ENCODE assay signal across 8 cellular contexts in the genomic region with DNA sequence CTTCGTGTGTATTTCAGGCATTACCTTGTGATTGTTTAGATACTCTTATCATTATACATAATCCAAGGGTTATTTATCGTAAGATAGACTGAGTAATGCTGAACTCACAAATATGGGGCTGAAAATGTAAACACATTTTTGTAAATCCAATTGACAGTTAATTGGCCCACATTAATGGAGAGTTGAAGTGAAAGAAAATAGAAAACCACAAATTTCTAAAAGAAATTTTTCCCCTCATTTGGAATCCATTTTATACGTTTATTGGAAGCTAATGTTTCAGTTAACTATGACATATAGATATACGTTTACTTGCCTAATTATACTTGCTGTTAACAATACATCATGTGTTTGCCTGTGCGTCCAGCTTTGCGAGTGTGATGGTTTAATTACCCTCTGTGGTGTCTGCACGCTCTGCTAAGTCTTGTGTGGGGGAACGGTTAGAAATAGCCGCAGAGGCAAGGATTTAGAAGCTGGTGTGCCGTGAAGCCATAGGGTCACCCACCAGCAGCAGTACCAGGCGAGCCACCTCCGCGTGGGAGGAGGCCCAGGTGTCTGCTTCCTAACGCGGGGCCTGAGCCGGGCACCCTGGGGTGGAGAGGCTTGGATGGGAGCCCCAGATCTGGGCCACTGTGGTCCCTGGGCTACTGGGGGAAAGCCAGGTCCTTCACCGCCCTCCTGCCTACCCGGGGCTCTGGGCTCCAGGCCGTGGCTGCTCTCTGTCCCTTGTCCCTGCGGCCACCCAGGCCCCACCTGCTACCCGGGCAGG. TPM values are rescaled to one million over a fixed set of nuclear protein-coding genes. Genes with fewer than 3 reads are reported as not detected.
A peak's percentile ranks its signal among the peaks of the same experiment; 100 is the strongest.
DNase-seq lines count a peak whose midpoint lies in the region; ATAC-seq, FAIRE-seq and TF ChIP-seq lines count a peak whose summit lies in the region.

No MANE protein-coding gene starts in this region.

- TF ChIP-seq EP300 in transverse colon (IDR thresholded peaks at IDR 0.05; ENCODE audit: low read depth): no peak

- peak overlapping the region; percentile 88 for H3K9ac ChIP-seq in adipocyte (ENCODE audit: low read length)

- no peaks in the 10 kb centered on the region for H3K27me3 ChIP-seq in adipocyte (replicated peaks; ENCODE audit: control insufficient read depth, insufficient read depth, low read length)
- no peaks in the 10 kb centered on the region for H3K27me3 ChIP-seq in right lobe of liver
- H3K27me3 ChIP-seq in transverse colon: no peaks in the 10 kb centered on the region

- DNase-seq in activated naive CD4-positive, alpha-beta T cell treated with anti-CD3 and anti-CD28 coated beads for 36 hours: no peak
- DNase-seq in activated naive CD4-positive, alpha-beta T cell (lab: John Stamatoyannopoulos, UW): no peak
- DNase-seq in adipocyte (ENCODE audit: low read depth): no peak
- no peak for DNase-seq in right lobe of liver
- DNase-seq in transverse colon: no peak
- DNase-seq in urothelium cell line (ENCODE audit: low spot score): no peak

- H3K4me1 ChIP-seq in adipocyte (ENCODE audit: control insufficient read depth, insufficient read depth, low read length) (peaks cover 43% of the 10 kb centered on the region), right lobe of liver (peaks cover 0 to 46% (median 23%) of the 10 kb centered on the region in 4 donors), transverse colon (peaks cover 12 to 37% (median 18%) of the 10 kb centered on the region in 4 donors)

- H3K9me3 ChIP-seq in adipocyte (ENCODE audit: control insufficient read depth, low read length) (no peaks in the 10 kb centered on the region), right lobe of liver (no peaks in the 10 kb centered on the region), transverse colon (no peaks in the 10 kb centered on the region)

- TF ChIP-seq POLR2A in right lobe of liver (IDR thresholded peaks at IDR 0.05): no peak
- no peak for TF ChIP-seq POLR2A in transverse colon (IDR thresholded peaks at IDR 0.05)

- no peaks in the 10 kb centered on the region for H3K36me3 ChIP-seq in adipocyte (ENCODE audit: control insufficient read depth, insufficient read depth, low read length, severe bottlenecking)
- no peaks in the 10 kb centered on the region for H3K36me3 ChIP-seq in right lobe of liver
- no peaks in the 10 kb centered on the region for H3K36me3 ChIP-seq in transverse colon

- intact Hi-C loops in activated naive CD4-positive, alpha-beta T cell treated with anti-CD3 and anti-CD28 coated beads for 36 hours (cut with micrococcal nuclease): loop anchor here (5.0 to 10.0 kb wide), 2 partner anchors 229 to 754 kb away; a partner anchor contains a TSS
- intact Hi-C loops in right lobe of liver (cut with DNase I) (no loop called here), transverse colon (cut with DNase I; ENCODE audit: low total_unique reads) (no loop called here)

- FAIRE-seq in urothelium cell line (lab: Jason Lieb, UNC): no peak

- H3K27ac Mint-ChIP-seq in activated naive CD4-positive, alpha-beta T cell treated with anti-CD3 and anti-CD28 coated beads for 36 hours: peak overlapping the region; percentile 93

- peaks cover 2% of the 10 kb centered on the region for H3K36me3 Mint-ChIP-seq in activated naive CD4-positive, alpha-beta T cell treated with anti-CD3 and anti-CD28 coated beads for 36 hours (ENCODE audit: low read depth)

- H3K4me3 ChIP-seq in adipocyte (ENCODE audit: low read length): peak overlapping the region; percentile 82
- no peak overlapping the region for H3K4me3 ChIP-seq in right lobe of liver
- H3K4me3 ChIP-seq in transverse colon: peak overlapping the region in 3 of 4 donors; percentile 20 to 41 (median 26)

- H3K9me3 Mint-ChIP-seq in activated naive CD4-positive, alpha-beta T cell treated with anti-CD3 and anti-CD28 coated beads for 36 hours: no peaks in the 10 kb centered on the region

- in situ Hi-C loops in transverse colon (cut with MboI; ENCODE audit: low pct_ligation_motif_present in 1 of 4, low pct_unique_long_range_greater_than_20kb in 1 of 4, low sequenced_read_pairs in 3 of 4): no loop called here

- H3K27ac ChIP-seq in right lobe of liver (peak overlapping the region; percentile 70 to 82 (median 72)), transverse colon (peak overlapping the region; percentile 70 to 82 (median 78))

- no peak for TF ChIP-seq CTCF in right lobe of liver (IDR thresholded peaks at IDR 0.05)
- no peak for TF ChIP-seq CTCF in transverse colon (IDR thresholded peaks at IDR 0.05)

- H3K4me1 Mint-ChIP-seq in activated naive CD4-positive, alpha-beta T cell treated with anti-CD3 and anti-CD28 coated beads for 36 hours (ENCODE audit: low read depth): peaks cover 64% of the 10 kb centered on the region

- 80% methylated on average over 12 of the region's 21 CpGs for WGBS in right lobe of liver (ENCODE audit: insufficient coverage, low coverage, low lambda C conversion rate, missing lambda C conversion rate)
- WGBS in transverse colon (ENCODE audit: low coverage in 1 of 2), 2 donors: 66 to 84% methylated on average over 6 to 20 of the region's 21 CpGs

- CTCF ChIA-PET in activated naive CD4-positive, alpha-beta T cell treated with anti-CD3 and anti-CD28 coated beads for 36 hours (lab: Charles Lee): no interaction called here

- H3K4me3 Mint-ChIP-seq in activated naive CD4-positive, alpha-beta T cell treated with anti-CD3 and anti-CD28 coated beads for 36 hours: peak overlapping the region; percentile 77

- H3K27me3 Mint-ChIP-seq in activated naive CD4-positive, alpha-beta T cell treated with anti-CD3 and anti-CD28 coated beads for 36 hours (ENCODE audit: low read depth): no peaks in the 10 kb centered on the region

- no peak for ATAC-seq in right lobe of liver
- no peak for ATAC-seq in GM21360 (IDR thresholded peaks at IDR 0.05; ENCODE audit: unreplicated experiment)
- no peak for ATAC-seq in GM19023 (IDR thresholded peaks at IDR 0.05; ENCODE audit: unreplicated experiment)

RNA-seq across cellular contexts. Expression of a gene that starts 38.0 kb away (rescaled TPM):
- 10 to 100 TPM; 13.8 to 14.3 TPM for total RNA-seq in activated naive CD4-positive, alpha-beta T cell treated with anti-CD3 and anti-CD28 coated beads for 36 hours
- total RNA-seq in right lobe of liver: 10 to 100 TPM in 2 of 6 experiments, 1 to 10 TPM in 4; 6.4 to 13.3 (median 9.6) TPM
- total RNA-seq in transverse colon: 10 to 100 TPM; 16.3 to 34.8 (median 29.8) TPM

RNA-seq across cellular contexts. Expression of a gene that starts 39.7 kb away (rescaled TPM):
- 10 to 100 TPM; 28.4 to 33.0 TPM for total RNA-seq in activated naive CD4-positive, alpha-beta T cell treated with anti-CD3 and anti-CD28 coated beads for 36 hours
- total RNA-seq in right lobe of liver: 10 to 100 TPM in 5 of 6 experiments, 1 to 10 TPM in 1; 9.4 to 30.1 (median 19.8) TPM
- total RNA-seq in transverse colon: 10 to 100 TPM; 10.1 to 45.9 (median 23.4) TPM

Comparison
In these comparisons a context has a peak if more than half of its experiments do, and no peak if none do; other contexts are left out.
1. H3K4me3 ChIP-seq: peak in adipocyte (single experiment) and transverse colon (3 of 4); none in right lobe of liver (0 of 3).